In genomic region chrX:64698317-64698716, GRCh38 we compare ENCODE assay signal across 30 cellular contexts.
"Had no signal": no experiment of that assay in that cellular context is flagged by ENCODE, and none has a peak within 500 bp of the region (broad histone marks: within the 10 kb centered on the region; RNA-seq: fewer than 3 reads in every experiment).

No MANE protein-coding gene starts in this region.

- H3K36me3 ChIP-seq: adrenal gland, ascending aorta, brain microvascular endothelial cell, breast epithelium, cardiac muscle cell had no signal

- H3K9me3 ChIP-seq: adrenal gland, body of pancreas had no signal

- H3K4me3 ChIP-seq: adrenal gland, ascending aorta, body of pancreas, breast epithelium, cardiac muscle cell had no signal

- H3K27ac ChIP-seq: adrenal gland, ascending aorta, body of pancreas, brain microvascular endothelial cell, breast epithelium, cardiac muscle cell had no signal

- DNase-seq: activated effector memory CD4-positive, alpha-beta T cell treated with anti-CD3 and anti-CD28 coated beads, Interleukin-2, amount 50 U/mL, for 16 hours; activated effector memory CD4-positive, alpha-beta T cell treated with Interleukin-2 at 50 U/mL for 16 hours; activated gamma-delta T cell; activated gamma-delta T cell treated with Interleukin-2 at 50 U/mL for 16 hours; activated naive CD4-positive, alpha-beta T cell; activated naive CD4-positive, alpha-beta T cell treated with anti-CD3 and anti-CD28 coated beads for 36 hours; activated naive CD4-positive, alpha-beta T cell treated with anti-CD3 and anti-CD28 coated beads, Interleukin-2, amount 10 ng/mL, durations not matched to agents 7 days and 5 days; activated naive CD4-positive, alpha-beta T cell treated with anti-CD3 and anti-CD28 coated beads, Interleukin-2, amount 50 U/mL, for 16 hours; activated naive CD4-positive, alpha-beta T cell treated with Interleukin-2 at 50 U/mL for 16 hours; activated naive CD8-positive, alpha-beta T cell treated with anti-CD3 and anti-CD28 coated beads for 36 hours; activated naive CD8-positive, alpha-beta T cell treated with anti-CD3 and anti-CD28 coated beads, Interleukin-2, amount 10 ng/mL, durations not matched to agents 7 days and 5 days; activated naive CD8-positive, alpha-beta T cell treated with anti-CD3 and anti-CD28 coated beads, Interleukin-2, amount 50 U/mL, for 24 hours; activated T-cell treated with anti-CD3 and anti-CD28 coated beads, Interleukin-2, amount 50 U/mL, for 1 hour; activated T-cell treated with anti-CD3 and anti-CD28 coated beads, Interleukin-2, amount 50 U/mL, for 24 hours; activated T-cell treated with anti-CD3 and anti-CD28 coated beads, Interleukin-2, amount 50 U/mL, for 4 hours; activated T-cell treated with anti-CD3 and anti-CD28 coated beads, Interleukin-2, amount 50 U/mL, for 48 hours; activated T-cell treated with anti-CD3 and anti-CD28 coated beads, Interleukin-2, amount 50 U/mL, for 72 hours; adrenal gland; amniotic stem cell; amygdala; anterior cingulate cortex; aorta; brain microvascular endothelial cell; caudate nucleus; central memory CD4-positive, alpha-beta T cell; cerebellar nuclear complex had no signal

- H3K4me1 ChIP-seq: adrenal gland, ascending aorta, body of pancreas, breast epithelium had no signal

- H3K27me3 ChIP-seq: adrenal gland, ascending aorta, body of pancreas, brain microvascular endothelial cell, cardiac muscle cell had no signal
